In genomic region chr16:71287454-71287853, GRCh38 we compare ENCODE assay signal across 2 cellular contexts.
TF ChIP-seq lines count a peak whose summit lies in the region.

No MANE protein-coding gene starts in this region.

TF ChIP-seq in HepG2, 621 proteins besides CTCF, POLR2A, EP300 and RAD21:
- TF ChIP-seq ZNF761 (CRISPR knock-in tag; conservative IDR thresholded peaks at IDR 0.05) (no peak), NKX3-1 (CRISPR knock-in tag; IDR thresholded peaks at IDR 0.05) (no peak), ZNF121 (CRISPR knock-in tag; IDR thresholded peaks at IDR 0.05) (peak; percentile 63; the same call in 1 of the 2 replicates)

TF ChIP-seq in WTC11, 78 proteins besides CTCF, POLR2A, EP300 and RAD21:
- no peak for TF ChIP-seq ZNF138 (CRISPR knock-in tag; conservative IDR thresholded peaks at IDR 0.05)
- no peak for TF ChIP-seq NR3C1 (CRISPR knock-in tag; conservative IDR thresholded peaks at IDR 0.05; ENCODE audit: low read depth)
- no peak for TF ChIP-seq NR2C2 (CRISPR knock-in tag; IDR thresholded peaks at IDR 0.05)
- TF ChIP-seq ZNF121 (CRISPR knock-in tag; IDR thresholded peaks at IDR 0.05), result 0 out of 2 replicates have a peak, but pooled peaks have one; percentile 8
- TF ChIP-seq PRRX2 (CRISPR knock-in tag; IDR thresholded peaks at IDR 0.05), result no peak
